In the genomic region with DNA sequence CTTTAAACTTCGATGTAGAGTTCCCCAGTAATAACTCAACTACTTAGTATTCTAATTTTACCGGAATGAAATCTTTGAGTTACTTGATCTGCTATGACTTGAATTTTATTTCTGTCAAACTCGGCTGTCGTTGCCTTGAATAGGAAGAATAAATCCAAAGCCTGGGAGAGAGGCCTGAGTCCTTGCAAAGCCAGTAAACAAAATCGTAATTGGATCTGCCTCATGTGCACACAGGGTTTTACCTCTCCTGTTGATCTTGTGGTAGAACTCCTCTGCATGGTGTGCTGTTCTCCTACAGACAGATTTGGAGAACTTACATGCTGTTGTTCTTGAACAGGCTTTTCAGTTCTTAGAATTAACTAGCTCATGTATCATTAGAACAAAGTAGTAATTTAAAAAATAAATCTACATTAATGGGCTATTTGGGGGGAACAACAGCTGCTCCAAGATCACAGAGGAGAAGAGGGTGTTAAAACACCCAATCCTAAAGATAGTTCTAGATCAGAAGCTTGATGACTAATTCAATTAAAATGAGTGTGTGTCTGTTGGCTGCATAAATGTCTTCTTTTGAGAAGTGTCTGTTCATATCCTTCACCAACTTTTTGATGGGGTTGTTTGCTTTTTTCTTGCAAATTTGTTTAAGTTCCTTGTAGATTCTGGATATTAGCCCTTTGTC, we compare ENCODE assay signal across 23 cellular contexts. TPM values are rescaled to one million over a fixed set of nuclear protein-coding genes. Genes with fewer than 3 reads are reported as not detected.
DNase-seq lines count a peak whose midpoint lies in the region; ATAC-seq and TF ChIP-seq lines count a peak whose summit lies in the region.
"Had no signal": no experiment of that assay in that cellular context is flagged by ENCODE, and none has a peak within 500 bp of the region (broad histone marks: within the 10 kb centered on the region; RNA-seq: fewer than 3 reads in every experiment).

No MANE protein-coding gene starts in this region.

- DNase-seq in NCI-H2107 treated with DMSO at 0.1 percent for 48 hours (lab: John Stamatoyannopoulos, UW; ENCODE audit: unreplicated experiment): peak; percentile 5
- no peak for DNase-seq in NCI-H2107 (lab: John Stamatoyannopoulos, UW)
- DNase-seq in GM23338 (ENCODE audit: low spot score): no peak
- peak; percentile 55 for DNase-seq in esophagus muscularis mucosa (ENCODE audit: extremely low spot score)
- DNase-seq in gastrocnemius medialis: peak; percentile 31 to 40
- no peak for DNase-seq in HAP-1 (ENCODE audit: low spot score in 2 of 2)
- no peak for DNase-seq in HFFc6
- DNase-seq: 8988T; CD4-positive, alpha-beta T cell; DMS53; H9; Karpas-422; MM.1S; NCI-H1092; NCI-H146; NCI-H2029 treated with DMSO at 0.1 percent for 48 hours; NCI-H226; NCI-H524; NK-92 treated with Interleukin-12 subunit alpha and Interleukin-12 subunit beta, amount 100 ng/mL, for 24 hours; Peyer's patch had no signal

- no peaks in the 10 kb centered on the region for H3K79me2 ChIP-seq in GM23338 (replicated peaks; ENCODE audit: insufficient read depth)

- no peak overlapping the region for H3K27ac Mint-ChIP-seq in GM23338
- no peak overlapping the region for H3K27ac Mint-ChIP-seq in HFFc6
- H3K27ac Mint-ChIP-seq: CD4-positive, alpha-beta T cell; H9; IgD-negative memory B cell had no signal

- H3K36me3 ChIP-seq in GM23338 (ENCODE audit: insufficient read depth): no peaks in the 10 kb centered on the region
- no peaks in the 10 kb centered on the region for H3K36me3 ChIP-seq in esophagus muscularis mucosa
- no peaks in the 10 kb centered on the region for H3K36me3 ChIP-seq in gastrocnemius medialis
- H3K36me3 ChIP-seq in HAP-1 (replicated peaks): no peaks in the 10 kb centered on the region
- H3K36me3 ChIP-seq: Peyer's patch had no signal

- H3K36me3 Mint-ChIP-seq in GM23338 (ENCODE audit: low read depth) (no peaks in the 10 kb centered on the region), HFFc6 (ENCODE audit: low read depth) (no peaks in the 10 kb centered on the region)
- H3K36me3 Mint-ChIP-seq: IgD-negative memory B cell had no signal

- intact Hi-C loops in esophagus muscularis mucosa (cut with DNase I): no loop called here
- intact Hi-C loops in gastrocnemius medialis (cut with DNase I; ENCODE audit: low total_unique reads): loop anchor here (2.0 kb wide), 1 partner anchor 30 kb away; the partner anchor contains the start of gene HSPB3

- H3K9me3 Mint-ChIP-seq in GM23338: peaks cover 3% of the 10 kb centered on the region; the same call in 1 of the 3 replicates
- H3K9me3 Mint-ChIP-seq in HFFc6: no peaks in the 10 kb centered on the region
- H3K9me3 Mint-ChIP-seq: CD4-positive, alpha-beta T cell; IgD-negative memory B cell had no signal

- H3K4me1 Mint-ChIP-seq in GM23338 (no peaks in the 10 kb centered on the region), HFFc6 (ENCODE audit: low read depth) (peaks cover 15% of the 10 kb centered on the region)
- H3K4me1 Mint-ChIP-seq: H9 had no signal

- no peaks in the 10 kb centered on the region for H3F3A ChIP-seq in GM23338 (replicated peaks; ENCODE audit: low read depth)

- TF ChIP-seq EP300 in esophagus muscularis mucosa (IDR thresholded peaks at IDR 0.05): no peak

- no peaks in the 10 kb centered on the region for H3K9me3 ChIP-seq in esophagus muscularis mucosa
- no peaks in the 10 kb centered on the region for H3K9me3 ChIP-seq in gastrocnemius medialis
- H3K9me3 ChIP-seq in HAP-1: no peaks in the 10 kb centered on the region
- H3K9me3 ChIP-seq: Peyer's patch had no signal

- 91% methylated on average over 5 of the region's 5 CpGs for WGBS in esophagus muscularis mucosa

- H3K27me3 ChIP-seq in GM23338 (ENCODE audit: insufficient read depth) (no peaks in the 10 kb centered on the region), esophagus muscularis mucosa (no peaks in the 10 kb centered on the region), gastrocnemius medialis (no peaks in the 10 kb centered on the region), HAP-1 (ENCODE audit: low read depth) (no peaks in the 10 kb centered on the region)
- H3K27me3 ChIP-seq: Peyer's patch had no signal

- H3K4me3 ChIP-seq in GM23338: no peak overlapping the region
- no peak overlapping the region for H3K4me3 ChIP-seq in esophagus muscularis mucosa
- H3K4me3 ChIP-seq in gastrocnemius medialis: no peak overlapping the region
- H3K4me3 ChIP-seq in HAP-1: no peak overlapping the region
- H3K4me3 ChIP-seq: Peyer's patch had no signal

- in situ Hi-C loops in gastrocnemius medialis (cut with MboI; ENCODE audit: low sequenced_read_pairs in 4 of 4) (loop anchor here in 1 of 4 donors (5.0 kb wide), 1 partner anchor 42 kb away; no protein-coding TSS in a partner anchor), HAP-1 (cut with MboI; ENCODE audit: low sequenced_read_pairs) (no loop called here)

- TF ChIP-seq POLR2A in esophagus muscularis mucosa (IDR thresholded peaks at IDR 0.05; ENCODE audit: low read depth) (no peak), gastrocnemius medialis (IDR thresholded peaks at IDR 0.05) (no peak)

- H3K27ac ChIP-seq in GM23338 (ENCODE audit: low read depth): no peak overlapping the region
- no peak overlapping the region for H3K27ac ChIP-seq in esophagus muscularis mucosa (replicated peaks in 1 of 4)
- peak overlapping the region; percentile 58 to 84 (median 72) for H3K27ac ChIP-seq in gastrocnemius medialis
- H3K27ac ChIP-seq: Peyer's patch had no signal

- H4K20me1 ChIP-seq in GM23338 (replicated peaks; ENCODE audit: insufficient read depth): no peaks in the 10 kb centered on the region

- no peak for ATAC-seq in GM23338
- ATAC-seq in gastrocnemius medialis: peak; percentile 97 to 99
- no peak for ATAC-seq in HG03565 (IDR thresholded peaks at IDR 0.05; ENCODE audit: unreplicated experiment)

- 0 out of 2 replicates have a peak overlapping the region, but pooled peaks have one; percentile 6 for H2AFZ ChIP-seq in GM23338

- TF ChIP-seq CTCF in GM23338 (conservative IDR thresholded peaks at IDR 0.05; ENCODE audit: low read depth in 2 of 2) (no peak), esophagus muscularis mucosa (IDR thresholded peaks at IDR 0.05) (no peak), gastrocnemius medialis (IDR thresholded peaks at IDR 0.05 in 4 of 5, conservative IDR thresholded peaks at IDR 0.05 in 1 of 5) (no peak), HFFc6 (IDR thresholded peaks at IDR 0.05) (no peak)

- H3K4me2 ChIP-seq in GM23338: no peak overlapping the region

- H3K27me3 Mint-ChIP-seq in GM23338 (ENCODE audit: insufficient read depth, low read depth, poor library complexity): peaks cover 5% of the 10 kb centered on the region
- peaks cover 5% of the 10 kb centered on the region for H3K27me3 Mint-ChIP-seq in HFFc6 (ENCODE audit: insufficient read depth)

- H3K4me3 Mint-ChIP-seq in GM23338 (no peak overlapping the region), HFFc6 (no peak overlapping the region)
- H3K4me3 Mint-ChIP-seq: CD4-positive, alpha-beta T cell; H9; IgD-negative memory B cell had no signal

- H3K4me1 ChIP-seq in GM23338 (ENCODE audit: insufficient read depth): no peaks in the 10 kb centered on the region
- peaks cover 0 to 4% (median 0%) of the 10 kb centered on the region in 4 donors for H3K4me1 ChIP-seq in esophagus muscularis mucosa
- peaks cover 14 to 15% of the 10 kb centered on the region in 2 donors for H3K4me1 ChIP-seq in gastrocnemius medialis
- H3K4me1 ChIP-seq in HAP-1: no peaks in the 10 kb centered on the region
- H3K4me1 ChIP-seq: Peyer's patch had no signal

- H3K9me2 ChIP-seq in GM23338 (ENCODE audit: insufficient read depth): no peaks in the 10 kb centered on the region

RNA-seq across cellular contexts. Expression of gene HSPB3, which starts 28.9 kb away (rescaled TPM):
- total RNA-seq in GM23338 (2014; rRNA removed; shearing (Covaris generic)): not detected in 2 replicates
- polyA plus RNA-seq in GM23338 (2016; fragmentation: Nextera tagmentation; extraction: Ambion mirVana): not detected in 2 replicates
- 100 to 1,000 TPM in 1 of 4 donors, 10 to 100 TPM in 3; 19.1 to 115 (median 51.0) TPM for total RNA-seq in esophagus muscularis mucosa
- 100 to 1,000 TPM in 3 of 4 donors, 10 to 100 TPM in 1; 68.1 to 510 (median 204) TPM for total RNA-seq in gastrocnemius medialis
- total RNA-seq in HFFc6 (2021; fragmentation: NEBNext Ultra II Directional; extraction: Animal tissue kit (Norgen Biotek cat#: 25700)): 1 to 10 TPM; 3.3 to 9.6 (median 7.5) TPM
- total RNA-seq: CD4-positive, alpha-beta T cell; H9; Peyer's patch; SK-MEL-5 had no signal
- polyA plus RNA-seq: IgD-negative memory B cell had no signal

RNA-seq across cellular contexts. Expression of gene SNX18, which starts 33.2 kb away (rescaled TPM):
- 23.7 and 33.0 TPM in 2 replicates for total RNA-seq in GM23338 (2014; rRNA removed; shearing (Covaris generic))
- polyA plus RNA-seq in GM23338 (2016; fragmentation: Nextera tagmentation; extraction: Ambion mirVana): 4.7 and 5.3 TPM in 2 replicates
- total RNA-seq in esophagus muscularis mucosa (10 to 100 TPM; 34.1 to 93.3 (median 57.4) TPM), gastrocnemius medialis (10 to 100 TPM; 16.3 to 18.5 (median 18.0) TPM)
- total RNA-seq in HFFc6 (2021; fragmentation: NEBNext Ultra II Directional; extraction: Animal tissue kit (Norgen Biotek cat#: 25700)): 10 to 100 TPM; 32.8 to 47.3 (median 39.7) TPM

Comparison
In these comparisons a context has a peak if more than half of its experiments do, and no peak if none do; other contexts are left out.
1. DNase-seq: peak in NCI-H2107 treated with DMSO at 0.1 percent for 48 hours (single experiment), esophagus muscularis mucosa (single experiment) and gastrocnemius medialis (2 of 2); none in NCI-H2107 (single experiment), GM23338 (single experiment), HAP-1 (0 of 2) and HFFc6 (single experiment).
2. ATAC-seq: peak in gastrocnemius medialis (2 of 2); none in GM23338 (single experiment) and HG03565 (single experiment).
3. H3K27ac ChIP-seq: peak in gastrocnemius medialis (4 of 4); none in GM23338 (single experiment) and esophagus muscularis mucosa (0 of 4).